Comparison of ENCODE assay signal across 8 cellular contexts in genomic region chr19:45506246-45506990, GRCh38. TPM values are rescaled to one million over a fixed set of nuclear protein-coding genes. Genes with fewer than 3 reads are reported as not detected.
A peak's percentile ranks its signal among the peaks of the same experiment; 100 is the strongest.
DNase-seq lines count a peak whose midpoint lies in the region; ATAC-seq and TF ChIP-seq lines count a peak whose summit lies in the region.

No MANE protein-coding gene starts in this region.

- peaks cover 49% of the 10 kb centered on the region for H3K36me3 Mint-ChIP-seq in dendritic cell treated with granulocyte-macrophage colony-stimulating factor and Interleukin-4, amounts not matched to agents 40 ng/mL and 50 ng/mL, for 4 days (ENCODE audit: low read depth)

- H3K9me3 ChIP-seq in right lobe of liver, result no peaks in the 10 kb centered on the region

- H3K27ac ChIP-seq in C4-2B, result peak overlapping the region; percentile 82
- peak overlapping the region; percentile 85 to 92 (median 90) for H3K27ac ChIP-seq in right lobe of liver

- peak; percentile 88 for TF ChIP-seq POLR2A in right lobe of liver (IDR thresholded peaks at IDR 0.05)

- peak; percentile 49 for TF ChIP-seq CTCF in C4-2B (conservative IDR thresholded peaks at IDR 0.05)
- peak; percentile 19 to 60 (median 48) for TF ChIP-seq CTCF in right lobe of liver (IDR thresholded peaks at IDR 0.05)

- no peaks in the 10 kb centered on the region for H3K27me3 ChIP-seq in right lobe of liver

- H3K4me1 Mint-ChIP-seq in dendritic cell treated with granulocyte-macrophage colony-stimulating factor and Interleukin-4, amounts not matched to agents 40 ng/mL and 50 ng/mL, for 4 days (ENCODE audit: low read depth), result peaks cover 62% of the 10 kb centered on the region

- peak overlapping the region; percentile 99 to 100 (median 100) for H3K4me3 ChIP-seq in right lobe of liver

- H3K9me3 Mint-ChIP-seq in dendritic cell treated with granulocyte-macrophage colony-stimulating factor and Interleukin-4, amounts not matched to agents 40 ng/mL and 50 ng/mL, for 4 days, result no peaks in the 10 kb centered on the region

- intact Hi-C loops in dendritic cell treated with granulocyte-macrophage colony-stimulating factor and Interleukin-4, amounts not matched to agents 40 ng/mL and 50 ng/mL, for 4 days (cut with micrococcal nuclease), result no loop called here
- intact Hi-C loops in right lobe of liver (cut with DNase I), result no loop called here

- H3K4me3 Mint-ChIP-seq in dendritic cell treated with granulocyte-macrophage colony-stimulating factor and Interleukin-4, amounts not matched to agents 40 ng/mL and 50 ng/mL, for 4 days, result peak overlapping the region; percentile 99

- peak; percentile 66 for ATAC-seq in GM19351 (IDR thresholded peaks at IDR 0.05; ENCODE audit: unreplicated experiment)
- peak; percentile 63 for ATAC-seq in HG03521 (IDR thresholded peaks at IDR 0.05; ENCODE audit: unreplicated experiment)
- peak; percentile 79 to 85 (median 84) for ATAC-seq in right lobe of liver

- peaks cover 0 to 15% (median 7%) of the 10 kb centered on the region in 4 donors for H3K4me1 ChIP-seq in right lobe of liver

- H3K27ac Mint-ChIP-seq in dendritic cell treated with granulocyte-macrophage colony-stimulating factor and Interleukin-4, amounts not matched to agents 40 ng/mL and 50 ng/mL, for 4 days, result peak overlapping the region; percentile 94

- 0% methylated on average over 6 of the region's 47 CpGs for WGBS in right lobe of liver (ENCODE audit: insufficient coverage, low coverage, low lambda C conversion rate, missing lambda C conversion rate)

- DNase-seq in NCI-H526 treated with DMSO at 0.1 percent for 48 hours (lab: John Stamatoyannopoulos, UW) (peak; percentile 77), right lobe of liver (peak; percentile 98)
- DNase-seq in activated CD4-positive, alpha-beta T cell treated with anti-CD3 and anti-CD28 coated beads, Interleukin-2, amount 50 U/mL, for 1 hour, result peak; percentile 99
- DNase-seq in stimulated activated CD4-positive, alpha-beta T cell treated with anti-CD3 and anti-CD28 coated beads, Interleukin-4, amount 100 ng/mL, for 24 hours, result peak; percentile 99

- no peaks in the 10 kb centered on the region for H3K27me3 Mint-ChIP-seq in dendritic cell treated with granulocyte-macrophage colony-stimulating factor and Interleukin-4, amounts not matched to agents 40 ng/mL and 50 ng/mL, for 4 days

- no peaks in the 10 kb centered on the region for H3K36me3 ChIP-seq in right lobe of liver

RNA-seq across cellular contexts. Expression of gene VASP, which starts 0.9 kb away (rescaled TPM):
- total RNA-seq in right lobe of liver, result 10 to 100 TPM; 19.4 to 64.1 (median 30.6) TPM

RNA-seq across cellular contexts. Expression of gene PPM1N, which starts 8.2 kb away (rescaled TPM):
- total RNA-seq in right lobe of liver, result 1 to 10 TPM in 2 of 6 experiments, under 1 TPM in 3, not detected in 1; 0.32 to 2.0 (median 0.51) TPM

RNA-seq across cellular contexts. Expression of gene RTN2, which starts 9.6 kb away (rescaled TPM):
- total RNA-seq in right lobe of liver, result 1 to 10 TPM; 1.5 to 7.2 (median 2.9) TPM

RNA-seq across cellular contexts. Expression of gene FOSB, which starts 38.6 kb away (rescaled TPM):
- 1 to 10 TPM in 1 of 6 experiments, under 1 TPM in 5; 0.19 to 1.2 (median 0.44) TPM for total RNA-seq in right lobe of liver

Comparison
In these comparisons a context has a peak if more than half of its experiments do, and no peak if none do; other contexts are left out.
1. Peak in every context shown above with its lines: DNase-seq, ATAC-seq, H3K4me3 ChIP-seq and H3K27ac ChIP-seq.